Comparison of ENCODE assay signal across 1 cellular context in genomic region chr12:124917135-124917840, GRCh38.
TF ChIP-seq lines count a peak whose summit lies in the region.

No MANE protein-coding gene starts in this region.

TF ChIP-seq in K562, 482 proteins besides CTCF, POLR2A, EP300 and RAD21 (continued from another document):
- 0 out of 2 replicates have a peak, but pooled peaks have one; percentile 52 for TF ChIP-seq ETS1 (conservative IDR thresholded peaks at IDR 0.05; ENCODE audit: control insufficient read depth, low read depth, low read length)
- 0 out of 2 replicates have a peak, but pooled peaks have one; percentile 22 for TF ChIP-seq ZBTB26 (CRISPR knock-in tag; IDR thresholded peaks at IDR 0.05)
- TF ChIP-seq E2F8 (IDR thresholded peaks at IDR 0.05; ENCODE audit: low read depth, partially characterized antibody) = peak; percentile 55
- 0 out of 2 replicates have a peak, but pooled peaks have one; percentile 78 for TF ChIP-seq STAT6 (CRISPR knock-in tag; IDR thresholded peaks at IDR 0.05)
- no peak for TF ChIP-seq ZNF644 (tag; IDR thresholded peaks at IDR 0.05; ENCODE audit: low read depth)
- no peak for TF ChIP-seq ZNF551 (CRISPR knock-in tag; IDR thresholded peaks at IDR 0.05)
- no peak for TF ChIP-seq PRPF4 (IDR thresholded peaks at IDR 0.05; ENCODE audit: insufficient read depth, low read depth, low read length, poor library complexity, severe bottlenecking)
- no peak for TF ChIP-seq BRF2 (IDR thresholded peaks at IDR 0.05; ENCODE audit: borderline replicate concordance, insufficient read depth, insufficient read length)
- TF ChIP-seq ZNF707 (CRISPR knock-in tag; conservative IDR thresholded peaks at IDR 0.05) = no peak
